ENCODE assay signal across 11 cellular contexts in the genomic region with DNA sequence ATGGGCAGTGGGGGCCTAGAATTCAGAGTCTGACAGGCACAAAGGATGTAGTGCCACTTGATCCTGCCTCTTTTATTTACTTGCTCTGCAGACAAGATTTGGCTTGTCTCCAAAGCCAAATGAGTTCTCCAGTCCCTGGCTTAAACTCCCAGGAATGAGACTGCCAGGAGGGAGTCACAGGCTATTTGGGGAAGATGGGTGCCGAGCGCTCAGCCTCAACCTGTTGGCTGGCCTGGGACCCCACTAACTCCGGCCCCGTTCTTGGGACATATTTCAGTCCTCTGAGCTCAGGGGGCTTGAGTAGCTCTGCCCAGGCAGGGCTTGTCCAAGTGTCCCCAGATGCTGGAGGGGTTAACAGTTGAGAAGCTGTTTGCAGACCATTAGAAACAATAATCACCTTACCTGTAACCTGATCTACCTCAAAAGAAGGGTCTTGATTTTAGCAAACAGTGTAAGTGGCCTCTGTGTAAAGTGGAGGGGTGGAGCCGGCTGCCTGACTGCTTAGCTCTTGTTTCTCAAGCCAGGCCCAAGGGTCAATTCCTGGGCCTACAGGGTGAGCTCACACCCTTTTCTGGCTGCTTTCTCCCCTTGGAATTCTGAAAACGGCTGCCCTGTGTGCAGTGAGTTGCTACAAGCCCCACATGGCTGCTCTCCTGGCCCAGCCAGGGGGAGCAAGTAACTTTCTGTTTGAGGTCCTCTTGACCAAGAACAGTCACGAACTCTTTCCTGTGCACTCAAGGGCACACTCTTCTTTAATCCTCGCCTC. TPM values are rescaled to one million over a fixed set of nuclear protein-coding genes. Genes with fewer than 3 reads are reported as not detected.
DNase-seq lines count a peak whose midpoint lies in the region; ATAC-seq, FAIRE-seq and TF ChIP-seq lines count a peak whose summit lies in the region.
"Had no signal": no experiment of that assay in that cellular context is flagged by ENCODE, and none has a peak within 500 bp of the region (broad histone marks: within the 10 kb centered on the region; RNA-seq: fewer than 3 reads in every experiment).

No MANE protein-coding gene starts in this region.

- H3K4me1 ChIP-seq in HepG2 (ENCODE audit: insufficient read depth, low read length) = peaks cover 91% of the 10 kb centered on the region
- H3K4me1 ChIP-seq in tibial nerve = peaks cover 0 to 3% (median 0%) of the 10 kb centered on the region in 4 donors

- TF ChIP-seq EP300 in HepG2 (IDR thresholded peaks at IDR 0.05; ENCODE audit: low read depth in 2 of 2, low read length in 2 of 2) (peak in 1 of 2 experiments; percentile 85; a peak in 2 of 4 replicates), HepG2 (CRISPR knock-in tag; IDR thresholded peaks at IDR 0.05; ENCODE audit: borderline replicate concordance) (peak; percentile 40; the same call in 1 of the 2 replicates), tibial nerve (IDR thresholded peaks at IDR 0.05) (no peak)

- peak overlapping the region; percentile 69 for H3K27ac Mint-ChIP-seq in Calu3 (ENCODE audit: unreplicated experiment)

- TF ChIP-seq CTCF in Calu3 (IDR thresholded peaks at IDR 0.05; ENCODE audit: unreplicated experiment) (no peak), HepG2 (CRISPR knock-in tag; IDR thresholded peaks at IDR 0.05) (peak; percentile 62), tibial nerve (IDR thresholded peaks at IDR 0.05) (no peak)

- intact Hi-C loops in Calu3 (cut with micrococcal nuclease; ENCODE audit: unreplicated experiment) (loop anchor here (5.0 kb wide), 1 partner anchor 51 kb away; no protein-coding TSS in a partner anchor), HepG2 (cut with micrococcal nuclease; ENCODE audit: unreplicated experiment) (loop anchor here (1.0 to 2.0 kb wide), 4 partner anchors 16 to 74 kb away; no protein-coding TSS in a partner anchor)

- H3K4me3 ChIP-seq in HepG2 (replicated peaks in 1 of 3; ENCODE audit: insufficient read depth in 1 of 3, low read depth in 2 of 3, low read length in 3 of 3) (peak overlapping the region; percentile 5 to 47 (median 8); a peak in 5 of 6 replicates), tibial nerve (no peak overlapping the region)

- H3K9ac ChIP-seq in HepG2 (ENCODE audit: insufficient read depth, low read depth, low read length) = peak overlapping the region; percentile 62

- no peaks in the 10 kb centered on the region for H3K79me2 ChIP-seq in HepG2 (ENCODE audit: insufficient read depth, low read length)

- H3K4me3 Mint-ChIP-seq in Calu3 (ENCODE audit: low read depth, unreplicated experiment) = no peak overlapping the region

- H3K36me3 ChIP-seq in HepG2 (replicated peaks in 1 of 2; ENCODE audit: control insufficient read depth in 1 of 2, insufficient read depth in 2 of 2, low read length in 2 of 2) = no peaks in the 10 kb centered on the region
- H3K36me3 ChIP-seq in tibial nerve = no peaks in the 10 kb centered on the region

- TF ChIP-seq POLR2A in HepG2 (IDR thresholded peaks at IDR 0.05; ENCODE audit: insufficient read depth in 1 of 2, low read depth in 2 of 2, low read length in 2 of 2) = peak; percentile 54 to 56
- no peak for TF ChIP-seq POLR2A in tibial nerve (IDR thresholded peaks at IDR 0.05)

- H3K27me3 ChIP-seq in HepG2 (ENCODE audit: control insufficient read depth in 1 of 2, insufficient read depth in 2 of 2, low read length in 2 of 2) (no peaks in the 10 kb centered on the region), tibial nerve (no peaks in the 10 kb centered on the region)

- peak overlapping the region; percentile 87 for H3K4me2 ChIP-seq in HepG2 (ENCODE audit: low read depth, low read length)

- H3K27ac ChIP-seq in HepG2 (ENCODE audit: extremely low read length, insufficient read depth, low read length) (peak overlapping the region; percentile 84), tibial nerve (no peak overlapping the region)

- no peaks in the 10 kb centered on the region for H3K27me3 Mint-ChIP-seq in Calu3 (ENCODE audit: unreplicated experiment)

- H3K9me3 Mint-ChIP-seq in Calu3 (ENCODE audit: low read depth, unreplicated experiment) = no peaks in the 10 kb centered on the region

- POLR2A ChIA-PET in HepG2 (lab: Yijun Ruan, JAX) = interaction anchor here (0.7 to 8.1 kb wide), 21 partner anchors 9 to 174 kb away, joined by 3 to 138 read pairs (median 5); a partner anchor contains a TSS

- FAIRE-seq in HepG2 (lab: Jason Lieb, UNC) = peak; percentile 66
- FAIRE-seq: endothelial cell of umbilical vein had no signal

- DNase-seq in Calu3 (peak; percentile 43), NCI-H2029 treated with DMSO at 0.1 percent for 48 hours (lab: John Stamatoyannopoulos, UW) (peak; percentile 84), astrocyte of the hippocampus (ENCODE audit: low read depth, low spot score) (peak; percentile 70), HepG2 (ENCODE audit: low spot score) (peak; percentile 87), tibial nerve (ENCODE audit: low spot score in 2 of 2) (no peak), occipital lobe (lab: John Stamatoyannopoulos, UW) (no peak), activated T-cell treated with anti-CD3 and anti-CD28 coated beads for 4 hours (no peak)
- DNase-seq in stimulated activated CD4-positive, alpha-beta T cell treated with anti-CD3 and anti-CD28 coated beads, Interleukin-12 subunit alpha, Interleukin-12 subunit beta, amount 100 ng/mL, for 4 hours = no peak
- DNase-seq: activated CD8-positive, alpha-beta memory T cell treated with anti-CD3 and anti-CD28 coated beads, Interleukin-2, amount 50 U/mL, for 48 hours; C1 segment of cervical spinal cord had no signal

- TF ChIP-seq RAD21 in HepG2 (CRISPR knock-in tag; IDR thresholded peaks at IDR 0.05) = no peak; the same call in 1 of the 2 replicates

- H2AFZ ChIP-seq in HepG2 (ENCODE audit: low read length) = peak overlapping the region; percentile 55

- CTCF ChIA-PET in Calu3 (lab: Charles Lee) = interaction anchor here (0.6 to 1.1 kb wide), 5 partner anchors 13 to 164 kb away, joined by 3 to 6 read pairs (median 3); no protein-coding TSS in a partner anchor
- CTCF ChIA-PET in HepG2 (lab: Yijun Ruan, JAX; ENCODE audit: low intra/inter-chr PET ratio, low total read pairs) = no interaction called here

- no peaks in the 10 kb centered on the region for H4K20me1 ChIP-seq in HepG2 (ENCODE audit: insufficient read depth, low read length)

- in situ Hi-C loops in HepG2 (cut with HindIII; ENCODE audit: extremely low pct_ligation_motif_present, low pct_unique_long_range_greater_than_20kb) = no loop called here

- peak; percentile 76 for ATAC-seq in HepG2

- H3K36me3 Mint-ChIP-seq in Calu3 (ENCODE audit: insufficient read depth, unreplicated experiment) = no peaks in the 10 kb centered on the region

- BruUV-seq in Calu3 (replicated peaks; lab: Mats Ljungman, UMichigan) = no TSS peak
- TSS peak; percentile 63 for BruUV-seq in HepG2 (replicated peaks; lab: Mats Ljungman, UMichigan)

- peaks cover 18% of the 10 kb centered on the region for H3K4me1 Mint-ChIP-seq in Calu3 (ENCODE audit: low read depth, unreplicated experiment)

- H3K9me3 ChIP-seq in HepG2 (ENCODE audit: low read length) (no peaks in the 10 kb centered on the region), tibial nerve (no peaks in the 10 kb centered on the region)

- 0% methylated on average over 7 of the region's 8 CpGs for WGBS in HepG2 (ENCODE audit: low lambda C conversion rate)
- WGBS in tibial nerve, 2 donors = 64 to 70% methylated on average over 7 to 8 of the region's 8 CpGs

TF ChIP-seq in HepG2, 621 proteins besides CTCF, POLR2A, EP300 and RAD21 (continues in another document):
- peak; percentile 20 for TF ChIP-seq ZNF256 (CRISPR knock-in tag; conservative IDR thresholded peaks at IDR 0.05)
- no peak for TF ChIP-seq FIP1L1 (IDR thresholded peaks at IDR 0.05; ENCODE audit: borderline replicate concordance, insufficient read depth, low read depth, low read length)
- TF ChIP-seq, protein P1, sequence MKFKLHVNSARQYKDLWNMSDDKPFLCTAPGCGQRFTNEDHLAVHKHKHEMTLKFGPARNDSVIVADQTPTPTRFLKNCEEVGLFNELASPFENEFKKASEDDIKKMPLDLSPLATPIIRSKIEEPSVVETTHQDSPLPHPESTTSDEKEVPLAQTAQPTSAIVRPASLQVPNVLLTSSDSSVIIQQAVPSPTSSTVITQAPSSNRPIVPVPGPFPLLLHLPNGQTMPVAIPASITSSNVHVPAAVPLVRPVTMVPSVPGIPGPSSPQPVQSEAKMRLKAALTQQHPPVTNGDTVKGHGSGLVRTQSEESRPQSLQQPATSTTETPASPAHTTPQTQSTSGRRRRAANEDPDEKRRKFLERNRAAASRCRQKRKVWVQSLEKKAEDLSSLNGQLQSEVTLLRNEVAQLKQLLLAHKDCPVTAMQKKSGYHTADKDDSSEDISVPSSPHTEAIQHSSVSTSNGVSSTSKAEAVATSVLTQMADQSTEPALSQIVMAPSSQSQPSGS (CRISPR knock-in tag; IDR thresholded peaks at IDR 0.05) = peak; percentile 76
- 0 out of 2 replicates have a peak, but pooled peaks have one; percentile 23 for TF ChIP-seq ZNF124 (CRISPR knock-in tag; IDR thresholded peaks at IDR 0.05)
- TF ChIP-seq KDM2A (CRISPR knock-in tag; IDR thresholded peaks at IDR 0.05; ENCODE audit: borderline replicate concordance, low read depth) = peak; percentile 60

RNA-seq across cellular contexts. Expression of a gene that starts 27.1 kb away (rescaled TPM):
- total RNA-seq in Calu3 (2022) = 20.4 and 22.2 TPM in 2 replicates
- total RNA-seq in HepG2 (2016; rRNA removed; fragmentation: Illumina TruSeq; extraction: Trizol) = 28.9 and 34.3 TPM in 2 replicates
- 3.1 and 4.0 TPM in 2 replicates for total RNA-seq in HepG2 (2016; cell fraction: cytosol; rRNA removed; fragmentation: Illumina TruSeq; extraction: Trizol; ENCODE audit: low read depth)
- 27.1 and 33.9 TPM in 2 replicates for total RNA-seq in HepG2 (2016; cell fraction: insoluble cytoplasmic fraction; rRNA removed; fragmentation: Illumina TruSeq; extraction: Trizol)
- 17.9 and 18.6 TPM in 2 replicates for total RNA-seq in HepG2 (2016; cell fraction: membrane; rRNA removed; fragmentation: Illumina TruSeq; extraction: Trizol)
- total RNA-seq in HepG2 (2016; cell fraction: nucleus; rRNA removed; fragmentation: Illumina TruSeq; extraction: Trizol) = 49.9 and 55.0 TPM in 2 replicates
- 25.3 and 29.1 TPM in 2 replicates for polyA plus RNA-seq in HepG2 (2011; rRNA removed)
- 17.7 and 21.9 TPM in 2 replicates for polyA plus RNA-seq in HepG2 (2011; cell fraction: cytosol; rRNA removed)
- 46.8 and 48.3 TPM in 2 replicates for polyA plus RNA-seq in HepG2 (2011; cell fraction: nucleus; rRNA removed)
- polyA plus RNA-seq in HepG2 (2012) = 41.5 and 51.6 TPM in 2 replicates
- 1.9 and 2.0 TPM in 2 replicates for polyA plus RNA-seq in HepG2 (2016; cell fraction: cytosol; fragmentation: Illumina TruSeq; extraction: Trizol; ENCODE audit: low read depth)
- polyA plus RNA-seq in HepG2 (2016; cell fraction: insoluble cytoplasmic fraction; fragmentation: Illumina TruSeq; extraction: Trizol; ENCODE audit: low read depth) = 21.1 and 22.9 TPM in 2 replicates
- 6.8 and 7.4 TPM in 2 replicates for polyA plus RNA-seq in HepG2 (2016; cell fraction: membrane; fragmentation: Illumina TruSeq; extraction: Trizol; ENCODE audit: low read depth)
- 38.4 and 40.1 TPM in 2 replicates for polyA plus RNA-seq in HepG2 (2016; cell fraction: nucleus; fragmentation: Illumina TruSeq; extraction: Trizol; ENCODE audit: insufficient read depth, low read depth)
- polyA minus RNA-seq in HepG2 (2011; rRNA and poly(A)+ RNA removed; ENCODE audit: low replicate concordance) = 4.3 and 130 TPM in 2 replicates
- 61.0 and 69.9 TPM in 2 replicates for polyA minus RNA-seq in HepG2 (2011; cell fraction: cytosol; rRNA and poly(A)+ RNA removed)
- 116 and 135 TPM in 2 replicates for polyA minus RNA-seq in HepG2 (2011; cell fraction: nucleus; rRNA and poly(A)+ RNA removed)
- 1 to 10 TPM; 5.2 to 7.6 (median 6.7) TPM for total RNA-seq in tibial nerve
- 0.78 TPM for total RNA-seq in occipital lobe

Comparison
In these comparisons a context has a peak if more than half of its experiments do, and no peak if none do; other contexts are left out.
1. DNase-seq: peak in Calu3 (single experiment), NCI-H2029 treated with DMSO at 0.1 percent for 48 hours (single experiment), astrocyte of the hippocampus (single experiment) and HepG2 (single experiment); none in tibial nerve (0 of 2), occipital lobe (single experiment), stimulated activated CD4-positive, alpha-beta T cell treated with anti-CD3 and anti-CD28 coated beads, Interleukin-12 subunit alpha, Interleukin-12 subunit beta, amount 100 ng/mL, for 4 hours (single experiment) and activated T-cell treated with anti-CD3 and anti-CD28 coated beads for 4 hours (single experiment).
2. H3K4me3 ChIP-seq: peak in HepG2 (3 of 3); none in tibial nerve (0 of 4).
3. POLR2A ChIP-seq: peak in HepG2 (2 of 2); none in tibial nerve (0 of 2).